12 cellular contexts compared by ENCODE assay signal in genomic region chr5:10747678-10748622, GRCh38. TPM values are rescaled to one million over a fixed set of nuclear protein-coding genes. Genes with fewer than 3 reads are reported as not detected.
A peak's percentile ranks its signal among the peaks of the same experiment; 100 is the strongest.
DNase-seq lines count a peak whose midpoint lies in the region; ATAC-seq and TF ChIP-seq lines count a peak whose summit lies in the region.
"Had no signal": no experiment of that assay in that cellular context is flagged by ENCODE, and none has a peak within 500 bp of the region (broad histone marks: within the 10 kb centered on the region; RNA-seq: fewer than 3 reads in every experiment).

No MANE protein-coding gene starts in this region.

- H3K4me3 ChIP-seq in hepatocyte (no peak overlapping the region), esophagus muscularis mucosa (no peak overlapping the region)
- H3K4me3 ChIP-seq: SJCRH30 had no signal

- H3K27me3 ChIP-seq in hepatocyte (no peaks in the 10 kb centered on the region), esophagus muscularis mucosa (no peaks in the 10 kb centered on the region)
- H3K27me3 ChIP-seq: SJCRH30 had no signal

- no peaks in the 10 kb centered on the region for H3K27me3 Mint-ChIP-seq in stimulated activated memory B cell treated with anti-CD40 and anti-IgM and Interleukin-4, amounts not matched to agents 10 μg/mL and 1 μg/mL and 100 μg/mL, for 72 hours
- H3K27me3 Mint-ChIP-seq in activated CD4-positive, alpha-beta T cell treated with anti-CD3 and anti-CD28 coated beads for 36 hours: no peaks in the 10 kb centered on the region
- H3K27me3 Mint-ChIP-seq: CD4-positive, CD25-positive, alpha-beta regulatory T cell had no signal

- no peak overlapping the region for H2AFZ ChIP-seq in hepatocyte

- peak overlapping the region; percentile 11 for H3K27ac Mint-ChIP-seq in stimulated activated memory B cell treated with anti-CD40 and anti-IgM and Interleukin-4, amounts not matched to agents 10 μg/mL and 1 μg/mL and 100 μg/mL, for 72 hours
- H3K27ac Mint-ChIP-seq in activated CD4-positive, alpha-beta T cell treated with anti-CD3 and anti-CD28 coated beads for 36 hours: no peak overlapping the region

- H3K4me3 Mint-ChIP-seq in stimulated activated memory B cell treated with anti-CD40 and anti-IgM and Interleukin-4, amounts not matched to agents 10 μg/mL and 1 μg/mL and 100 μg/mL, for 72 hours: no peak overlapping the region
- no peak overlapping the region for H3K4me3 Mint-ChIP-seq in activated CD4-positive, alpha-beta T cell treated with anti-CD3 and anti-CD28 coated beads for 36 hours

- no peaks in the 10 kb centered on the region for H3K9me3 Mint-ChIP-seq in stimulated activated memory B cell treated with anti-CD40 and anti-IgM and Interleukin-4, amounts not matched to agents 10 μg/mL and 1 μg/mL and 100 μg/mL, for 72 hours
- H3K9me3 Mint-ChIP-seq in activated CD4-positive, alpha-beta T cell treated with anti-CD3 and anti-CD28 coated beads for 36 hours (ENCODE audit: low read depth): peaks cover under 1% of the 10 kb centered on the region

- peaks cover 42% of the 10 kb centered on the region for H3K4me1 Mint-ChIP-seq in stimulated activated memory B cell treated with anti-CD40 and anti-IgM and Interleukin-4, amounts not matched to agents 10 μg/mL and 1 μg/mL and 100 μg/mL, for 72 hours
- H3K4me1 Mint-ChIP-seq in activated CD4-positive, alpha-beta T cell treated with anti-CD3 and anti-CD28 coated beads for 36 hours: no peaks in the 10 kb centered on the region

- H3K79me2 ChIP-seq in hepatocyte: peaks cover 87% of the 10 kb centered on the region

- POLR2A ChIA-PET in activated CD4-positive, alpha-beta T cell treated with anti-CD3 and anti-CD28 coated beads for 36 hours (lab: Charles Lee): no interaction called here

- H3K4me2 ChIP-seq in hepatocyte: peak overlapping the region; percentile 71

- H3K27ac ChIP-seq in hepatocyte (peak overlapping the region; percentile 82), esophagus muscularis mucosa (replicated peaks in 1 of 4) (no peak overlapping the region)
- H3K27ac ChIP-seq: HL-60, SJCRH30 had no signal

- peaks cover 20% of the 10 kb centered on the region for H3K4me1 ChIP-seq in hepatocyte (ENCODE audit: insufficient read depth)
- peaks cover 0 to 19% (median 11%) of the 10 kb centered on the region in 4 donors for H3K4me1 ChIP-seq in esophagus muscularis mucosa
- H3K4me1 ChIP-seq: SJCRH30 had no signal

- no peak for TF ChIP-seq EP300 in esophagus muscularis mucosa (IDR thresholded peaks at IDR 0.05)

- H3K9me3 ChIP-seq in hepatocyte (ENCODE audit: low read depth) (no peaks in the 10 kb centered on the region), esophagus muscularis mucosa (no peaks in the 10 kb centered on the region)
- H3K9me3 ChIP-seq: SJCRH30 had no signal

- CTCF ChIA-PET in activated CD4-positive, alpha-beta T cell treated with anti-CD3 and anti-CD28 coated beads for 36 hours (lab: Charles Lee): interaction anchor here (0.6 to 1.4 kb wide), 2 partner anchors 13 to 425 kb away, joined by 3 read pairs; no protein-coding TSS in a partner anchor

- DNase-seq in hepatocyte (ENCODE audit: low spot score): peak; percentile 15
- no peak for DNase-seq in activated CD4-positive, CD25-positive, alpha-beta regulatory T cell treated with anti-CD3 and anti-CD28 coated beads, Interleukin-2, amount 50 U/mL, for 72 hours
- DNase-seq in esophagus muscularis mucosa (ENCODE audit: extremely low spot score): no peak
- no peak for DNase-seq in DMS79 treated with DMSO at 0.1 percent for 48 hours (lab: John Stamatoyannopoulos, UW)
- no peak for DNase-seq in activated CD4-positive, alpha-beta T cell treated with anti-CD3 and anti-CD28 coated beads for 36 hours
- DNase-seq: CD4-positive, CD25-positive, alpha-beta regulatory T cell; NCI-H2029 treated with DMSO at 0.1 percent for 48 hours; SJCRH30 had no signal

- WGBS in hepatocyte (ENCODE audit: low lambda C conversion rate, missing lambda C conversion rate): 71% methylated on average over 9 of the region's 9 CpGs
- WGBS in esophagus muscularis mucosa: 94% methylated on average over 8 of the region's 9 CpGs

- H4K20me1 ChIP-seq in hepatocyte (ENCODE audit: insufficient read depth, poor library complexity, severe bottlenecking): peaks cover 30% of the 10 kb centered on the region

- no peak for TF ChIP-seq CTCF in hepatocyte (IDR thresholded peaks at IDR 0.05; ENCODE audit: poor library complexity)
- no peak for TF ChIP-seq CTCF in esophagus muscularis mucosa (IDR thresholded peaks at IDR 0.05)

- ATAC-seq in GM19395 (IDR thresholded peaks at IDR 0.05; ENCODE audit: unreplicated experiment): peak; percentile 58
- ATAC-seq in HG03108 (IDR thresholded peaks at IDR 0.05; ENCODE audit: unreplicated experiment): peak; percentile 47
- peak; percentile 58 for ATAC-seq in stimulated activated memory B cell treated with anti-CD40 and anti-IgM and Interleukin-4, amounts not matched to agents 10 μg/mL and 1 μg/mL and 100 μg/mL, for 72 hours
- no peak for ATAC-seq in activated CD4-positive, alpha-beta T cell treated with anti-CD3 and anti-CD28 coated beads for 36 hours

- H3K36me3 ChIP-seq in hepatocyte (replicated peaks; ENCODE audit: insufficient read depth, low read depth): peaks cover 7% of the 10 kb centered on the region
- H3K36me3 ChIP-seq in esophagus muscularis mucosa: peaks cover 0 to 54% (median 32%) of the 10 kb centered on the region in 4 donors
- H3K36me3 ChIP-seq: SJCRH30 had no signal

- intact Hi-C loops in esophagus muscularis mucosa (cut with DNase I): no loop called here
- intact Hi-C loops in activated CD4-positive, alpha-beta T cell treated with anti-CD3 and anti-CD28 coated beads for 36 hours (cut with DNase I, micrococcal nuclease): no loop called here

- H3K9me2 ChIP-seq in hepatocyte (replicated peaks; ENCODE audit: insufficient read depth): no peaks in the 10 kb centered on the region

- H3K36me3 Mint-ChIP-seq in stimulated activated memory B cell treated with anti-CD40 and anti-IgM and Interleukin-4, amounts not matched to agents 10 μg/mL and 1 μg/mL and 100 μg/mL, for 72 hours: peaks cover 83% of the 10 kb centered on the region
- H3K36me3 Mint-ChIP-seq in activated CD4-positive, alpha-beta T cell treated with anti-CD3 and anti-CD28 coated beads for 36 hours (ENCODE audit: low read depth): peaks cover 36% of the 10 kb centered on the region

- no peak for TF ChIP-seq POLR2A in esophagus muscularis mucosa (IDR thresholded peaks at IDR 0.05; ENCODE audit: low read depth)

RNA-seq across cellular contexts. Expression of gene DAP, which starts 13.1 kb away (rescaled TPM):
- total RNA-seq in hepatocyte (69.1 and 74.8 TPM in 2 replicates), esophagus muscularis mucosa (10 to 100 TPM; 24.3 to 42.4 (median 37.0) TPM)
- 193 and 196 TPM in 2 replicates for polyA plus RNA-seq in hepatocyte
- 10 to 100 TPM; 41.4 to 44.0 TPM for total RNA-seq in activated CD4-positive, alpha-beta T cell treated with anti-CD3 and anti-CD28 coated beads for 36 hours
